Comparison of ENCODE assay signal across 11 cellular contexts in the genomic region with DNA sequence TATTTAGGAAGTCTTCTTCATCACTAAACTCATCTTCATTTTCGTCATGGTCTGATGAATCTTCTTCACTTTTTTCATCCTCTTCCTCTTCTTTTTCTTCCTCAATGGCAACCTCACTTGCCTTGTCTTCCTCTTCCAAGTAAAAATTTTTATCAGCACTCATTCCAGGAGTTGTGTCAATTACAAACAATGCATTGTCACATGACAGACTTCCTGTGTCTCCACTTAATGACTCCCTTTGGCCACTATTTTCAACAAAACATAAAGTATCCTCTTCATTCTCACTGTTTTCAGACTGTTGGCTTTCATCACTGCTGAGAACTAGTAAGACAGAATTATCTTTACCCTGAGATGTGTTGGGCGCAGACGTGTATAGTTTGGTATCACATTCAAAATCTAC. TPM values are rescaled to one million over a fixed set of nuclear protein-coding genes. Genes with fewer than 3 reads are reported as not detected.
A peak's percentile ranks its signal among the peaks of the same experiment; 100 is the strongest.
DNase-seq lines count a peak whose midpoint lies in the region; FAIRE-seq and TF ChIP-seq lines count a peak whose summit lies in the region.
"Had no signal": no experiment of that assay in that cellular context is flagged by ENCODE, and none has a peak within 500 bp of the region (broad histone marks: within the 10 kb centered on the region; RNA-seq: fewer than 3 reads in every experiment).

No MANE protein-coding gene starts in this region.

- H3K4me1 Mint-ChIP-seq in activated T-cell treated with anti-CD3 and anti-CD28 coated beads, Interleukin-2, amount 50 U/mL, for 24 hours (ENCODE audit: low read depth) = peaks cover 52% of the 10 kb centered on the region

- DNase-seq in activated T-cell treated with anti-CD3 and anti-CD28 coated beads, Interleukin-2, amount 50 U/mL, for 24 hours = no peak
- no peak for DNase-seq in activated T-cell treated with anti-CD3 and anti-CD28 coated beads, Interleukin-2, amount 50 U/mL, for 48 hours
- DNase-seq in PC-9 (peak in 1 of 2 experiments; percentile 33), smooth muscle cell (lab: John Stamatoyannopoulos, UW; ENCODE audit: unreplicated experiment) (no peak), hepatic stellate cell (ENCODE audit: low spot score) (no peak), kidney (no peak), EL (no peak)
- DNase-seq in effector memory CD4-positive, alpha-beta T cell = no peak
- DNase-seq: KG1, NCI-H2171, RPMI8226 had no signal

- BruUV-seq in PC-9 (replicated peaks; lab: Mats Ljungman, UMichigan) = no TSS peak

- CTCF ChIA-PET in PC-9 (lab: Charles Lee) = no interaction called here

- H3K4me3 ChIP-seq in PC-9 (peak overlapping the region; percentile 85; the same call in 1 of the 2 replicates), smooth muscle cell (no peak overlapping the region), kidney (ENCODE audit: low read length in 2 of 2) (no peak overlapping the region)
- no peak overlapping the region for H3K4me3 ChIP-seq in effector memory CD4-positive, alpha-beta T cell (ENCODE audit: insufficient read depth, low read depth, low read length, poor library complexity, severe bottlenecking)

- H4K20me1 ChIP-seq in PC-9 (ENCODE audit: insufficient read depth) (peaks cover 46% of the 10 kb centered on the region), smooth muscle cell (ENCODE audit: low read depth) (peaks cover 16% of the 10 kb centered on the region)

- WGBS in smooth muscle cell (ENCODE audit: low lambda C conversion rate) = 95% methylated on average over 3 of the region's 3 CpGs

- H3K36me3 Mint-ChIP-seq in activated T-cell treated with anti-CD3 and anti-CD28 coated beads, Interleukin-2, amount 50 U/mL, for 24 hours (ENCODE audit: low read depth) = peaks cover 79% of the 10 kb centered on the region

- H3K79me2 ChIP-seq in PC-9 (ENCODE audit: low read depth) (peaks cover 63% of the 10 kb centered on the region), smooth muscle cell (ENCODE audit: low read depth) (peaks cover 38% of the 10 kb centered on the region)

- no peaks in the 10 kb centered on the region for H3K9me3 ChIP-seq in PC-9 (ENCODE audit: insufficient read depth, low read depth)
- no peaks in the 10 kb centered on the region for H3K9me3 ChIP-seq in effector memory CD4-positive, alpha-beta T cell (ENCODE audit: control insufficient read depth, low read length)
- no peaks in the 10 kb centered on the region for H3K9me3 ChIP-seq in smooth muscle cell (replicated peaks; ENCODE audit: low read depth)
- no peaks in the 10 kb centered on the region for H3K9me3 ChIP-seq in kidney (ENCODE audit: control insufficient read depth in 1 of 2, low read length in 2 of 2)

- FAIRE-seq in kidney (lab: Jason Lieb, UNC) = no peak

- H3K4me1 ChIP-seq in PC-9 (replicated peaks; ENCODE audit: insufficient read depth) (peaks cover 29% of the 10 kb centered on the region), smooth muscle cell (ENCODE audit: low read depth) (peaks cover 9% of the 10 kb centered on the region), kidney (ENCODE audit: control insufficient read depth in 1 of 2, insufficient read depth in 1 of 2, low read depth in 1 of 2, low read length in 2 of 2) (peaks cover 2 to 6% of the 10 kb centered on the region in 2 donors)
- peaks cover 21% of the 10 kb centered on the region for H3K4me1 ChIP-seq in effector memory CD4-positive, alpha-beta T cell (ENCODE audit: control insufficient read depth, insufficient read depth, low read length, poor library complexity, severe bottlenecking)

- H3K9me2 ChIP-seq in PC-9 (ENCODE audit: insufficient read depth) = no peaks in the 10 kb centered on the region

- H3K9ac ChIP-seq in smooth muscle cell (ENCODE audit: low read depth) (no peak overlapping the region), kidney (ENCODE audit: low read length in 2 of 2) (no peak overlapping the region)

- H3K27me3 ChIP-seq in PC-9 (ENCODE audit: insufficient read depth, low read depth) = no peaks in the 10 kb centered on the region
- H3K27me3 ChIP-seq in effector memory CD4-positive, alpha-beta T cell (replicated peaks; ENCODE audit: control insufficient read depth, insufficient read depth, low read length, poor library complexity, severe bottlenecking) = no peaks in the 10 kb centered on the region
- H3K27me3 ChIP-seq in smooth muscle cell (ENCODE audit: low read depth) = no peaks in the 10 kb centered on the region

- TF ChIP-seq CTCF in PC-9 (conservative IDR thresholded peaks at IDR 0.05) (no peak), smooth muscle cell (IDR thresholded peaks at IDR 0.05; ENCODE audit: borderline replicate concordance, insufficient read depth, poor library complexity, severe bottlenecking) (no peak), kidney (IDR thresholded peaks at IDR 0.05; ENCODE audit: borderline replicate concordance, extremely low read depth, insufficient read depth) (no peak)

- H3K36me3 ChIP-seq in PC-9 (ENCODE audit: low read depth) = peaks cover 61% of the 10 kb centered on the region
- H3K36me3 ChIP-seq in effector memory CD4-positive, alpha-beta T cell (ENCODE audit: control insufficient read depth, insufficient read depth, low read length) = peaks cover 45% of the 10 kb centered on the region
- H3K36me3 ChIP-seq in smooth muscle cell (ENCODE audit: low read depth) = peaks cover 25% of the 10 kb centered on the region
- peaks cover 32 to 59% of the 10 kb centered on the region in 2 donors for H3K36me3 ChIP-seq in kidney (ENCODE audit: control insufficient read depth in 1 of 2, insufficient read depth in 2 of 2, low read length in 2 of 2)

- POLR2A ChIA-PET in PC-9 (lab: Charles Lee; ENCODE audit: unreplicated experiment) = no interaction called here

- H3K27ac ChIP-seq in PC-9 (0 out of 2 replicates have a peak overlapping the region, but pooled peaks have one; percentile 95), smooth muscle cell (ENCODE audit: low read depth) (no peak overlapping the region), kidney (ENCODE audit: low read depth in 2 of 2, low read length in 2 of 2) (no peak overlapping the region)
- peak overlapping the region; percentile 0 for H3K27ac ChIP-seq in effector memory CD4-positive, alpha-beta T cell (ENCODE audit: insufficient read depth, low read length, poor library complexity, severe bottlenecking)

- H3F3A ChIP-seq in PC-9 (ENCODE audit: insufficient read depth, low read depth) = peaks cover 87% of the 10 kb centered on the region
- peaks cover 8% of the 10 kb centered on the region for H3F3A ChIP-seq in smooth muscle cell (ENCODE audit: low read depth)

- no peaks in the 10 kb centered on the region for H3K9me3 Mint-ChIP-seq in activated T-cell treated with anti-CD3 and anti-CD28 coated beads, Interleukin-2, amount 50 U/mL, for 24 hours

- peak overlapping the region; percentile 83 for H3K4me2 ChIP-seq in PC-9
- peak overlapping the region; percentile 12 for H3K4me2 ChIP-seq in smooth muscle cell

- intact Hi-C loops in PC-9 (cut with micrococcal nuclease; ENCODE audit: unreplicated experiment) (no loop called here), kidney (cut with DNase I) (no loop called here)

- peak overlapping the region; percentile 98 for H3K4me3 Mint-ChIP-seq in activated T-cell treated with anti-CD3 and anti-CD28 coated beads, Interleukin-2, amount 50 U/mL, for 24 hours

- H3K27ac Mint-ChIP-seq in activated T-cell treated with anti-CD3 and anti-CD28 coated beads, Interleukin-2, amount 50 U/mL, for 24 hours = peak overlapping the region; percentile 100

- H2AFZ ChIP-seq in PC-9 (no peak overlapping the region), smooth muscle cell (ENCODE audit: low read depth) (no peak overlapping the region)

- no peaks in the 10 kb centered on the region for H3K27me3 Mint-ChIP-seq in activated T-cell treated with anti-CD3 and anti-CD28 coated beads, Interleukin-2, amount 50 U/mL, for 24 hours

RNA-seq across cellular contexts. Expression of a gene that starts 2.7 kb away (rescaled TPM):
- total RNA-seq in PC-9 (2021) = 85.7 and 93.4 TPM in 2 replicates
- 42.7 and 51.0 TPM in 2 replicates for total RNA-seq in smooth muscle cell
- polyA plus RNA-seq in smooth muscle cell = 37.9 and 44.9 TPM in 2 replicates
- total RNA-seq in kidney = 48.4 TPM
- polyA plus RNA-seq in kidney (ENCODE audit: insufficient read depth, low read depth, low replicate concordance) = 47.3 TPM

RNA-seq across cellular contexts. Expression of a gene that starts 32.9 kb away (rescaled TPM):
- total RNA-seq in PC-9 (2021) (270 and 272 TPM in 2 replicates), smooth muscle cell (9.7 and 14.7 TPM in 2 replicates), kidney (14.7 TPM)
- polyA plus RNA-seq in smooth muscle cell (15.9 and 19.7 TPM in 2 replicates), kidney (ENCODE audit: insufficient read depth, low read depth, low replicate concordance) (14.7 TPM)

Comparison
In these comparisons a context has a peak if more than half of its experiments do, and no peak if none do; other contexts are left out.
1. H3K27ac ChIP-seq: peak in PC-9 (single experiment) and effector memory CD4-positive, alpha-beta T cell (single experiment); none in smooth muscle cell (single experiment) and kidney (0 of 2).
2. RNA of a gene that starts 32.9 kb away (total RNA-seq): 270 to 272 TPM in PC-9; 14.7 TPM in kidney (single experiment) and 9.7 to 14.7 TPM in smooth muscle cell; every median in the first group is over 10 times any median in the second.